In genomic region chr1:8073116-8073855, GRCh38 we compare ENCODE assay signal across 14 cellular contexts.
"Had no signal": no experiment of that assay in that cellular context is flagged by ENCODE, and none has a peak within 500 bp of the region (broad histone marks: within the 10 kb centered on the region; RNA-seq: fewer than 3 reads in every experiment).

No MANE protein-coding gene starts in this region.

- H3K9me3 Mint-ChIP-seq: activated naive CD8-positive, alpha-beta T cell treated with anti-CD3 and anti-CD28 coated beads, Interleukin-2, amount 10 ng/mL, durations not matched to agents 7 days and 5 days; memory B cell; nephron; stimulated activated effector memory CD8-positive, alpha-beta T cell treated with anti-CD3 and anti-CD28 coated beads, Interleukin-12 subunit alpha, Interleukin-12 subunit beta, amount 100 ng/mL, for 72 hours; T-helper 2 cell treated with Interferon-gamma antibody and Interleukin-4, amounts not matched to agents 5 μg/mL and 100 μg/mL, for 36 hours had no signal

- FAIRE-seq: islet of Langerhans had no signal

- H3K36me3 ChIP-seq: upper lobe of right lung had no signal

- H3K4me3 Mint-ChIP-seq: activated naive CD8-positive, alpha-beta T cell treated with anti-CD3 and anti-CD28 coated beads, Interleukin-2, amount 10 ng/mL, durations not matched to agents 7 days and 5 days; memory B cell; nephron; stimulated activated effector memory CD8-positive, alpha-beta T cell treated with anti-CD3 and anti-CD28 coated beads, Interleukin-12 subunit alpha, Interleukin-12 subunit beta, amount 100 ng/mL, for 72 hours; T-helper 2 cell treated with Interferon-gamma antibody and Interleukin-4, amounts not matched to agents 5 μg/mL and 100 μg/mL, for 36 hours had no signal

- H3K27me3 ChIP-seq: upper lobe of right lung had no signal

- H3K36me3 Mint-ChIP-seq: activated naive CD8-positive, alpha-beta T cell treated with anti-CD3 and anti-CD28 coated beads, Interleukin-2, amount 10 ng/mL, durations not matched to agents 7 days and 5 days; memory B cell; stimulated activated effector memory CD8-positive, alpha-beta T cell treated with anti-CD3 and anti-CD28 coated beads, Interleukin-12 subunit alpha, Interleukin-12 subunit beta, amount 100 ng/mL, for 72 hours had no signal

- H3K9me3 ChIP-seq: upper lobe of right lung had no signal

- H3K27ac ChIP-seq: dorsolateral prefrontal cortex, upper lobe of right lung had no signal

- H3K4me3 ChIP-seq: dorsolateral prefrontal cortex, upper lobe of right lung had no signal

- DNase-seq: activated gamma-delta T cell treated with Interleukin-2 at 50 U/mL for 16 hours; activated naive CD8-positive, alpha-beta T cell treated with anti-CD3 and anti-CD28 coated beads, Interleukin-2, amount 10 ng/mL, durations not matched to agents 7 days and 5 days; activated T-cell treated with anti-CD3 and anti-CD28 coated beads, Interleukin-2, amount 50 U/mL, for 1 hour; anterior cingulate cortex; dorsolateral prefrontal cortex; glutamatergic neuron; upper lobe of right lung had no signal

- H3K27ac Mint-ChIP-seq: activated naive CD8-positive, alpha-beta T cell treated with anti-CD3 and anti-CD28 coated beads, Interleukin-2, amount 10 ng/mL, durations not matched to agents 7 days and 5 days; memory B cell; stimulated activated effector memory CD8-positive, alpha-beta T cell treated with anti-CD3 and anti-CD28 coated beads, Interleukin-12 subunit alpha, Interleukin-12 subunit beta, amount 100 ng/mL, for 72 hours; T-helper 2 cell treated with Interferon-gamma antibody and Interleukin-4, amounts not matched to agents 5 μg/mL and 100 μg/mL, for 36 hours had no signal

- ATAC-seq: esophagus mucosa; left lobe of liver; stimulated activated effector memory CD8-positive, alpha-beta T cell treated with anti-CD3 and anti-CD28 coated beads, Interleukin-12 subunit alpha, Interleukin-12 subunit beta, amount 100 ng/mL, for 72 hours; upper lobe of right lung had no signal

- H3K4me1 Mint-ChIP-seq: activated naive CD8-positive, alpha-beta T cell treated with anti-CD3 and anti-CD28 coated beads, Interleukin-2, amount 10 ng/mL, durations not matched to agents 7 days and 5 days; memory B cell had no signal
